In the genomic region with DNA sequence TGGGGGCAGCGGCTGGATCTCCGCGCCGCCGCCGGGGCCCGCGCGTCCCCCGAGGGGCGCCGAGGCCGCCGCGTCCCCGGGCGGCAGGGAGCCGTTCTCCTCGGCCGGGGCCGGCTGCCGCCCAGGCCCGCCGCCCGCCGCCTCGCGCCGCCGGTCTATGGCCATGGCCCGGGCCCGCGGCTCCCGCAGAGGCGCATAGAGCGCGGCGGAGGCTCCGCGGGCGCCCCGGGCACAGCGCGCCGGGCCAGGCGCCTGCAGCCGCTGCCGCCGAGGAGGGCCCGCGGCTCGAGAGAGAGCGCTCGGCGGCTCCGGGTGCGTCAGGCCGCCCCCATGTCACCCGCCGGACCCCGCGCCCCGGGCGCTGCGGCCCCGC, we compare ENCODE assay signal across 9 cellular contexts. TPM values are rescaled to one million over a fixed set of nuclear protein-coding genes. Genes with fewer than 3 reads are reported as not detected.
DNase-seq lines count a peak whose midpoint lies in the region; ATAC-seq lines count a peak whose summit lies in the region.
"Had no signal": no experiment of that assay in that cellular context is flagged by ENCODE, and none has a peak within 500 bp of the region (broad histone marks: within the 10 kb centered on the region; RNA-seq: fewer than 3 reads in every experiment).

No MANE protein-coding gene starts in this region.

- peak overlapping the region; percentile 52 for H3K18ac ChIP-seq in mesendoderm (ENCODE audit: low read length)

- peak overlapping the region; percentile 68 for H3K56ac ChIP-seq in mesendoderm (ENCODE audit: low read length)

- H3K27ac ChIP-seq in angular gyrus (ENCODE audit: low read depth, low read length) (peak overlapping the region; percentile 75), mesendoderm (ENCODE audit: low read depth, low read length) (no peak overlapping the region)
- H3K27ac ChIP-seq: neutrophil had no signal

- WGBS in mesendoderm (ENCODE audit: extremely low coverage, insufficient coverage, low lambda C conversion rate): no CpG with 5 or more reads among the region's 66 CpGs

- no peak overlapping the region for H2AK5ac ChIP-seq in mesendoderm (ENCODE audit: low read length)

- H3K4ac ChIP-seq in mesendoderm (ENCODE audit: low read depth, low read length): no peak overlapping the region

- no peaks in the 10 kb centered on the region for H3K27me3 ChIP-seq in mesendoderm (ENCODE audit: insufficient read depth, low read length, poor library complexity)

- H4K5ac ChIP-seq in mesendoderm (ENCODE audit: low read length): no peak overlapping the region

- H3K9ac ChIP-seq in mesendoderm (ENCODE audit: low read length): peak overlapping the region; percentile 55

- DNase-seq in COLO668 (lab: John Stamatoyannopoulos, UW; ENCODE audit: unreplicated experiment) (peak; percentile 59), mesendoderm (no peak), COLO829 (ENCODE audit: low spot score) (no peak), NAMALWA (ENCODE audit: low spot score) (no peak), NCI-H2029 (lab: John Stamatoyannopoulos, UW) (no peak)
- no peak for DNase-seq in activated CD8-positive, alpha-beta memory T cell treated with anti-CD3 and anti-CD28 coated beads, Interleukin-2, amount 50 U/mL, for 4 hours

- H3K4me2 ChIP-seq in mesendoderm (ENCODE audit: low read length): peak overlapping the region; percentile 88

- peak; percentile 20 for ATAC-seq in GM21529 (IDR thresholded peaks at IDR 0.05; ENCODE audit: unreplicated experiment)

- H3K23ac ChIP-seq in mesendoderm (ENCODE audit: low read length): no peak overlapping the region

- no peak overlapping the region for H2BK5ac ChIP-seq in mesendoderm (ENCODE audit: low read length)

- peaks cover 8% of the 10 kb centered on the region for H3K79me2 ChIP-seq in mesendoderm (ENCODE audit: control insufficient read depth, insufficient read depth, low read length)

- H2BK15ac ChIP-seq in mesendoderm (replicated peaks; ENCODE audit: low read depth): no peak overlapping the region

- H4K8ac ChIP-seq in mesendoderm (ENCODE audit: low read depth, low read length): no peak overlapping the region

- H3K36me3 ChIP-seq in mesendoderm (ENCODE audit: control insufficient read depth, insufficient read depth, low read length): no peaks in the 10 kb centered on the region
- H3K36me3 ChIP-seq: neutrophil had no signal

- no peak overlapping the region for H2BK120ac ChIP-seq in mesendoderm (ENCODE audit: low read depth, low read length)

- peaks cover 4% of the 10 kb centered on the region for H3K4me1 ChIP-seq in mesendoderm (ENCODE audit: control insufficient read depth, low read depth, low read length)

- H3K4me3 ChIP-seq in mesendoderm (ENCODE audit: low read length): no peak overlapping the region

- no peaks in the 10 kb centered on the region for H3K79me1 ChIP-seq in mesendoderm (ENCODE audit: low read length)

RNA-seq across cellular contexts. Expression of a gene that starts 0.5 kb away (rescaled TPM):
- polyA plus RNA-seq in mesendoderm (2013, experiment 1 of 2): 7.9 TPM
- 8.4 TPM for polyA plus RNA-seq in mesendoderm (2013, experiment 2 of 2)
